35 cellular contexts compared by ENCODE assay signal in the genomic region with DNA sequence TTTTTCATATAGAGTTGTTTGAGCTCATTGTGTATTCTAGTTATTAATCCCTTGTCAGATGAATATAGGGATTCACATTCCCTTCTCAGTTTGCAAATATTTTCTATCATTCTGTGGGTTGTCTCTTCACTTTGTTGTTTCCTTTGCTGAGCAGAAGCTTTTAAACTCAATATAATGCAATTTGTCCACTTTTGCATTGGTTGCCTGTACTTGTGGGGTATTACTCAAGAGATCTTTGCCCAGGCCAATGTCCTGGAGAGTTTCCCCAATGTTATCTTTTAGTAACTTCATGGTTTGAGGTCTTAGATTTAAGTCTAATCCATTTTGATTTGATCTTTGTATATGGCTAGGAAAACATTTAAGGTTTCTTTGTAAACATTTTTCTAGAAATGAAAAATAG.
"Had no signal": no experiment of that assay in that cellular context is flagged by ENCODE, and none has a peak within 500 bp of the region (broad histone marks: within the 10 kb centered on the region; RNA-seq: fewer than 3 reads in every experiment).

No MANE protein-coding gene starts in this region.

- H3K4me1 ChIP-seq: ascending aorta, body of pancreas, breast epithelium had no signal

- H3K4me3 ChIP-seq: adrenal gland, ascending aorta, body of pancreas, breast epithelium, cardiac muscle cell had no signal

- DNase-seq: activated effector memory CD4-positive, alpha-beta T cell treated with anti-CD3 and anti-CD28 coated beads, Interleukin-2, amount 50 U/mL, for 16 hours; activated effector memory CD4-positive, alpha-beta T cell treated with Interleukin-2 at 50 U/mL for 16 hours; activated gamma-delta T cell; activated gamma-delta T cell treated with Interleukin-2 at 50 U/mL for 16 hours; activated naive CD4-positive, alpha-beta T cell; activated naive CD4-positive, alpha-beta T cell treated with anti-CD3 and anti-CD28 coated beads for 36 hours; activated naive CD4-positive, alpha-beta T cell treated with anti-CD3 and anti-CD28 coated beads, Interleukin-2, amount 10 ng/mL, durations not matched to agents 7 days and 5 days; activated naive CD4-positive, alpha-beta T cell treated with anti-CD3 and anti-CD28 coated beads, Interleukin-2, amount 50 U/mL, for 16 hours; activated naive CD4-positive, alpha-beta T cell treated with Interleukin-2 at 50 U/mL for 16 hours; activated naive CD8-positive, alpha-beta T cell treated with anti-CD3 and anti-CD28 coated beads for 36 hours; activated naive CD8-positive, alpha-beta T cell treated with anti-CD3 and anti-CD28 coated beads, Interleukin-2, amount 10 ng/mL, durations not matched to agents 7 days and 5 days; activated naive CD8-positive, alpha-beta T cell treated with anti-CD3 and anti-CD28 coated beads, Interleukin-2, amount 50 U/mL, for 24 hours; activated T-cell treated with anti-CD3 and anti-CD28 coated beads for 4 hours; activated T-cell treated with anti-CD3 and anti-CD28 coated beads, Interleukin-2, amount 50 U/mL, for 1 hour; activated T-cell treated with anti-CD3 and anti-CD28 coated beads, Interleukin-2, amount 50 U/mL, for 24 hours; activated T-cell treated with anti-CD3 and anti-CD28 coated beads, Interleukin-2, amount 50 U/mL, for 4 hours; activated T-cell treated with anti-CD3 and anti-CD28 coated beads, Interleukin-2, amount 50 U/mL, for 48 hours; activated T-cell treated with anti-CD3 and anti-CD28 coated beads, Interleukin-2, amount 50 U/mL, for 72 hours; adrenal gland; amniotic stem cell; amygdala; anterior cingulate cortex; aorta; body of pancreas; brain microvascular endothelial cell; caudate nucleus; central memory CD4-positive, alpha-beta T cell; cerebellar nuclear complex had no signal

- H3K36me3 ChIP-seq: brain microvascular endothelial cell, breast epithelium, cardiac muscle cell had no signal

- H3K9me3 ChIP-seq: body of pancreas had no signal

- H3K27me3 ChIP-seq: adrenal gland, ascending aorta, body of pancreas, brain microvascular endothelial cell, breast epithelium, cardiac muscle cell had no signal

- H3K27ac ChIP-seq: adrenal gland, ascending aorta, body of pancreas, brain microvascular endothelial cell, breast epithelium, cardiac muscle cell had no signal

- ATAC-seq: activated naive CD4-positive, alpha-beta T cell treated with anti-CD3 and anti-CD28 coated beads, Interleukin-2, amount 50 U/mL, for 72 hours; activated naive CD8-positive, alpha-beta T cell treated with anti-CD3 and anti-CD28 coated beads, Interleukin-2, amount 50 U/mL, for 24 hours; activated T-cell treated with anti-CD3 and anti-CD28 coated beads, Interleukin-2, amount 50 U/mL, for 4 hours; activated T-cell treated with anti-CD3 and anti-CD28 coated beads, Interleukin-2, amount 50 U/mL, for 72 hours; activated T-helper 17 cell treated with anti-CD3 and anti-CD28 coated beads, Interleukin-2, amount 50 U/mL, for 72 hours; body of pancreas had no signal

- FAIRE-seq: astrocyte, bronchial epithelial cell had no signal
